24 cellular contexts compared by ENCODE assay signal in genomic region chr2:233532971-233533370, GRCh38.
"Had no signal": no experiment of that assay in that cellular context is flagged by ENCODE, and none has a peak within 500 bp of the region (broad histone marks: within the 10 kb centered on the region; RNA-seq: fewer than 3 reads in every experiment).

No MANE protein-coding gene starts in this region.

- H3K27me3 Mint-ChIP-seq: activated CD8-positive, alpha-beta T cell treated with anti-CD3 and anti-CD28 coated beads for 36 hours; activated naive CD8-positive, alpha-beta T cell treated with anti-CD3 and anti-CD28 coated beads, Interleukin-2, amount 10 ng/mL, durations not matched to agents 7 days and 5 days; T-cell had no signal

- H3K9me3 Mint-ChIP-seq: activated CD8-positive, alpha-beta T cell treated with anti-CD3 and anti-CD28 coated beads for 36 hours; activated naive CD8-positive, alpha-beta T cell treated with anti-CD3 and anti-CD28 coated beads, Interleukin-2, amount 10 ng/mL, durations not matched to agents 7 days and 5 days; activated T-cell treated with anti-CD3 and anti-CD28 coated beads, Interleukin-2, amount 50 U/mL, for 72 hours; T-cell had no signal

- ATAC-seq: activated CD4-positive, CD25-positive, alpha-beta regulatory T cell treated with anti-CD3 and anti-CD28 coated beads, Interleukin-2, amount 50 U/mL, for 24 hours; activated CD8-positive, alpha-beta T cell treated with anti-CD3 and anti-CD28 coated beads for 36 hours; activated T-cell treated with anti-CD3 and anti-CD28 coated beads, Interleukin-2, amount 50 U/mL, for 72 hours; Panc1; Right ventricle myocardium inferior; T-cell had no signal

- H3K4me1 Mint-ChIP-seq: activated naive CD8-positive, alpha-beta T cell treated with anti-CD3 and anti-CD28 coated beads, Interleukin-2, amount 10 ng/mL, durations not matched to agents 7 days and 5 days had no signal

- H3K4me3 Mint-ChIP-seq: activated CD8-positive, alpha-beta T cell treated with anti-CD3 and anti-CD28 coated beads for 36 hours; activated naive CD8-positive, alpha-beta T cell treated with anti-CD3 and anti-CD28 coated beads, Interleukin-2, amount 10 ng/mL, durations not matched to agents 7 days and 5 days; activated T-cell treated with anti-CD3 and anti-CD28 coated beads, Interleukin-2, amount 50 U/mL, for 72 hours; T-cell had no signal

- H3K27ac Mint-ChIP-seq: activated CD8-positive, alpha-beta T cell treated with anti-CD3 and anti-CD28 coated beads for 36 hours; activated naive CD8-positive, alpha-beta T cell treated with anti-CD3 and anti-CD28 coated beads, Interleukin-2, amount 10 ng/mL, durations not matched to agents 7 days and 5 days; activated T-cell treated with anti-CD3 and anti-CD28 coated beads, Interleukin-2, amount 50 U/mL, for 72 hours; T-cell had no signal

- DNase-seq: activated CD4-positive, alpha-beta T cell treated with anti-CD3 and anti-CD28 coated beads for 4 hours; activated CD8-positive, alpha-beta memory T cell treated with anti-CD3 and anti-CD28 coated beads, Interleukin-2, amount 50 U/mL, for 4 hours; activated CD8-positive, alpha-beta T cell treated with anti-CD3 and anti-CD28 coated beads for 36 hours; activated naive CD4-positive, alpha-beta T cell treated with anti-CD3 and anti-CD28 coated beads, Interleukin-2, amount 50 U/mL, for 16 hours; activated naive CD8-positive, alpha-beta T cell treated with anti-CD3 and anti-CD28 coated beads, Interleukin-2, amount 10 ng/mL, durations not matched to agents 7 days and 5 days; activated T-cell treated with anti-CD3 and anti-CD28 coated beads, Interleukin-2, amount 50 U/mL, for 72 hours; adrenal gland; anterior cingulate cortex; MM.1S; NCI-H1105; NCI-H1436; NCI-H187 treated with DMSO at 0.1 percent for 48 hours; NCI-H524 treated with DMSO at 0.1 percent for 48 hours; NCI-H774; NK-92 treated with Interleukin-12 subunit alpha and Interleukin-12 subunit beta, amount 100 ng/mL, for 24 hours; OCI-M1; RPMI8226; T-cell; T-helper 2 cell; T1000; WERI-Rb-1 had no signal
